Comparison of ENCODE assay signal across 8 cellular contexts in genomic region chr3:45105855-45106655, GRCh38. TPM values are rescaled to one million over a fixed set of nuclear protein-coding genes. Genes with fewer than 3 reads are reported as not detected.
DNase-seq lines count a peak whose midpoint lies in the region; ATAC-seq, FAIRE-seq and TF ChIP-seq lines count a peak whose summit lies in the region.

No MANE protein-coding gene starts in this region.

- CTCF ChIA-PET in activated CD4-positive, alpha-beta memory T cell treated with anti-CD3 and anti-CD28 coated beads for 36 hours (lab: Charles Lee), result interaction anchor here (0.9 to 2.6 kb wide), 4 partner anchors 8 to 104 kb away, joined by 4 to 8 read pairs (median 4); no protein-coding TSS in a partner anchor
- CTCF ChIA-PET in HepG2 (lab: Yijun Ruan, JAX; ENCODE audit: low intra/inter-chr PET ratio, low total read pairs), result no interaction called here

- TF ChIP-seq EP300 in HepG2 (IDR thresholded peaks at IDR 0.05; ENCODE audit: low read depth in 2 of 2, low read length in 2 of 2), result no peak
- no peak for TF ChIP-seq EP300 in HepG2 (CRISPR knock-in tag; IDR thresholded peaks at IDR 0.05; ENCODE audit: borderline replicate concordance)

- H3K27ac Mint-ChIP-seq in activated CD4-positive, alpha-beta memory T cell treated with anti-CD3 and anti-CD28 coated beads for 36 hours, result peak overlapping the region; percentile 54

- peaks cover 64% of the 10 kb centered on the region for H3K4me1 Mint-ChIP-seq in activated CD4-positive, alpha-beta memory T cell treated with anti-CD3 and anti-CD28 coated beads for 36 hours (ENCODE audit: low read depth)

- H2AFZ ChIP-seq in HepG2 (ENCODE audit: low read length), result no peak overlapping the region

- H3K4me1 ChIP-seq in HepG2 (ENCODE audit: insufficient read depth, low read length) (peaks cover 20% of the 10 kb centered on the region), esophagus squamous epithelium (peaks cover 0 to 13% (median 0%) of the 10 kb centered on the region in 3 donors)

- no peak overlapping the region for H3K4me2 ChIP-seq in HepG2 (ENCODE audit: low read depth, low read length)

- H3K36me3 Mint-ChIP-seq in activated CD4-positive, alpha-beta memory T cell treated with anti-CD3 and anti-CD28 coated beads for 36 hours, result no peaks in the 10 kb centered on the region

- H3K4me3 ChIP-seq in Jurkat, Clone E6-1 (ENCODE audit: low read length), result no peak overlapping the region
- H3K4me3 ChIP-seq in epithelial cell of proximal tubule (ENCODE audit: low read depth, low read length) (no peak overlapping the region), HepG2 (replicated peaks in 1 of 3; ENCODE audit: insufficient read depth in 1 of 3, low read depth in 2 of 3, low read length in 3 of 3) (no peak overlapping the region), esophagus squamous epithelium (no peak overlapping the region)

- H4K20me1 ChIP-seq in HepG2 (ENCODE audit: insufficient read depth, low read length), result no peaks in the 10 kb centered on the region

- no peak for TF ChIP-seq RAD21 in HepG2 (CRISPR knock-in tag; IDR thresholded peaks at IDR 0.05)

- H3K27me3 ChIP-seq in HepG2 (ENCODE audit: control insufficient read depth in 1 of 2, insufficient read depth in 2 of 2, low read length in 2 of 2) (no peaks in the 10 kb centered on the region), esophagus squamous epithelium (no peaks in the 10 kb centered on the region)

- intact Hi-C loops in activated CD4-positive, alpha-beta memory T cell treated with anti-CD3 and anti-CD28 coated beads for 36 hours (cut with micrococcal nuclease), result loop anchor here (1.0 to 5.0 kb wide), 5 partner anchors 39 to 561 kb away; no protein-coding TSS in a partner anchor
- intact Hi-C loops in HepG2 (cut with micrococcal nuclease; ENCODE audit: unreplicated experiment) (no loop called here), esophagus squamous epithelium (cut with DNase I) (no loop called here)

- H3K27ac ChIP-seq in HepG2 (ENCODE audit: extremely low read length, insufficient read depth, low read length) (no peak overlapping the region), esophagus squamous epithelium (no peak overlapping the region)

- H3K9me3 ChIP-seq in HepG2 (ENCODE audit: low read length), result no peaks in the 10 kb centered on the region
- no peaks in the 10 kb centered on the region for H3K9me3 ChIP-seq in esophagus squamous epithelium

- no peak for FAIRE-seq in HepG2 (lab: Jason Lieb, UNC)

- peak; percentile 97 for DNase-seq in Jurkat, Clone E6-1 (ENCODE audit: low read depth, low spot score)
- peak; percentile 85 for DNase-seq in activated CD4-positive, alpha-beta memory T cell treated with anti-CD3 and anti-CD28 coated beads for 36 hours
- DNase-seq in epithelial cell of proximal tubule (ENCODE audit: low read depth), result peak; percentile 79
- DNase-seq in stimulated activated CD8-positive, alpha-beta memory T cell treated with anti-CD3 and anti-CD28 coated beads, Interleukin-4, amount 100 ng/mL, for 24 hours (ENCODE audit: low read depth), result peak; percentile 52
- DNase-seq in SIG-M5 treated with dmso at 0.1 percent for 504 hours (lab: John Stamatoyannopoulos, UW; ENCODE audit: unreplicated experiment), result no peak
- no peak for DNase-seq in HepG2 (ENCODE audit: low spot score)
- DNase-seq in NCI-H526 (lab: John Stamatoyannopoulos, UW), result no peak
- DNase-seq in esophagus squamous epithelium (lab: John Stamatoyannopoulos, UW), result no peak

- no peak for TF ChIP-seq CTCF in epithelial cell of proximal tubule (conservative IDR thresholded peaks at IDR 0.05; ENCODE audit: low read depth, low read length)
- TF ChIP-seq CTCF in HepG2 (CRISPR knock-in tag; IDR thresholded peaks at IDR 0.05), result no peak
- TF ChIP-seq CTCF in esophagus squamous epithelium (IDR thresholded peaks at IDR 0.05), result no peak

- 32% methylated on average over 5 of the region's 5 CpGs for WGBS in HepG2 (ENCODE audit: low lambda C conversion rate)
- WGBS in esophagus squamous epithelium, 2 donors, result 53 to 58% methylated on average over 5 of the region's 5 CpGs

- ATAC-seq in HepG2, result no peak

- POLR2A ChIA-PET in activated CD4-positive, alpha-beta memory T cell treated with anti-CD3 and anti-CD28 coated beads for 36 hours (lab: Charles Lee), result interaction anchor here (0.9 kb wide), 1 partner anchor 118 kb away, joined by 3 read pairs; no protein-coding TSS in a partner anchor
- POLR2A ChIA-PET in HepG2 (lab: Yijun Ruan, JAX), result no interaction called here

- H3K9me3 Mint-ChIP-seq in activated CD4-positive, alpha-beta memory T cell treated with anti-CD3 and anti-CD28 coated beads for 36 hours, result no peaks in the 10 kb centered on the region

- no peak overlapping the region for H3K9ac ChIP-seq in HepG2 (ENCODE audit: insufficient read depth, low read depth, low read length)

- TF ChIP-seq POLR2A in HepG2 (IDR thresholded peaks at IDR 0.05; ENCODE audit: insufficient read depth in 1 of 2, low read depth in 2 of 2, low read length in 2 of 2) (no peak), esophagus squamous epithelium (IDR thresholded peaks at IDR 0.05) (no peak)

- no peaks in the 10 kb centered on the region for H3K36me3 ChIP-seq in HepG2 (replicated peaks in 1 of 2; ENCODE audit: control insufficient read depth in 1 of 2, insufficient read depth in 2 of 2, low read length in 2 of 2)
- H3K36me3 ChIP-seq in esophagus squamous epithelium, result peaks cover 0 to 90% (median 5%) of the 10 kb centered on the region in 3 donors

- no TSS peak for BruUV-seq in HepG2 (replicated peaks; lab: Mats Ljungman, UMichigan)

- no peak overlapping the region for H3K4me3 Mint-ChIP-seq in activated CD4-positive, alpha-beta memory T cell treated with anti-CD3 and anti-CD28 coated beads for 36 hours

- H3K27me3 Mint-ChIP-seq in activated CD4-positive, alpha-beta memory T cell treated with anti-CD3 and anti-CD28 coated beads for 36 hours, result peaks cover 10% of the 10 kb centered on the region

- H3K79me2 ChIP-seq in HepG2 (ENCODE audit: insufficient read depth, low read length), result no peaks in the 10 kb centered on the region

- in situ Hi-C loops in HepG2 (cut with HindIII; ENCODE audit: extremely low pct_ligation_motif_present, low pct_unique_long_range_greater_than_20kb), result no loop called here

TF ChIP-seq in HepG2, 621 proteins besides CTCF, POLR2A, EP300 and RAD21 (continues in another document):
- no peak for TF ChIP-seq PAX8 (CRISPR knock-in tag; IDR thresholded peaks at IDR 0.05; ENCODE audit: borderline replicate concordance)

RNA-seq across cellular contexts. Expression of gene CDCP1, which starts 40.1 kb away (rescaled TPM):
- polyA plus RNA-seq in Jurkat, Clone E6-1 (2012; ENCODE audit: insufficient read depth, insufficient read length), result not detected
- under 1 TPM; 0.48 to 0.53 TPM for total RNA-seq in activated CD4-positive, alpha-beta memory T cell treated with anti-CD3 and anti-CD28 coated beads for 36 hours
- total RNA-seq in epithelial cell of proximal tubule (50.9 and 53.5 TPM in 2 replicates), HepG2 (2016; rRNA removed; fragmentation: Illumina TruSeq; extraction: Trizol) (0.14 and 0.18 TPM in 2 replicates), esophagus squamous epithelium (10 to 100 TPM; 35.7 to 95.4 (median 54.6) TPM)
- under 0.01 and 0.20 TPM in 2 replicates for total RNA-seq in HepG2 (2016; cell fraction: cytosol; rRNA removed; fragmentation: Illumina TruSeq; extraction: Trizol; ENCODE audit: low read depth)
- 0.10 and 0.35 TPM in 2 replicates for total RNA-seq in HepG2 (2016; cell fraction: insoluble cytoplasmic fraction; rRNA removed; fragmentation: Illumina TruSeq; extraction: Trizol)
- 0.21 and 0.28 TPM in 2 replicates for total RNA-seq in HepG2 (2016; cell fraction: membrane; rRNA removed; fragmentation: Illumina TruSeq; extraction: Trizol)
- total RNA-seq in HepG2 (2016; cell fraction: nucleus; rRNA removed; fragmentation: Illumina TruSeq; extraction: Trizol), result 0.22 and 0.28 TPM in 2 replicates
- polyA plus RNA-seq in HepG2 (2011; rRNA removed), result 0.11 and 0.16 TPM in 2 replicates
- 0.08 and 0.15 TPM in 2 replicates for polyA plus RNA-seq in HepG2 (2011; cell fraction: cytosol; rRNA removed)
- polyA plus RNA-seq in HepG2 (2011; cell fraction: nucleus; rRNA removed), result 0.03 and 0.08 TPM in 2 replicates
- polyA plus RNA-seq in HepG2 (2012), result 0.09 and 0.12 TPM in 2 replicates
- polyA plus RNA-seq in HepG2 (2016; cell fraction: cytosol; fragmentation: Illumina TruSeq; extraction: Trizol; ENCODE audit: low read depth), result 0.03 and 0.06 TPM in 2 replicates
- 0.08 and 0.19 TPM in 2 replicates for polyA plus RNA-seq in HepG2 (2016; cell fraction: insoluble cytoplasmic fraction; fragmentation: Illumina TruSeq; extraction: Trizol; ENCODE audit: low read depth)
- polyA plus RNA-seq in HepG2 (2016; cell fraction: membrane; fragmentation: Illumina TruSeq; extraction: Trizol; ENCODE audit: low read depth), result 0.07 and 0.12 TPM in 2 replicates
- polyA plus RNA-seq in HepG2 (2016; cell fraction: nucleus; fragmentation: Illumina TruSeq; extraction: Trizol; ENCODE audit: insufficient read depth, low read depth), result 0.34 and 0.37 TPM in 2 replicates
- polyA minus RNA-seq in HepG2 (2011; rRNA and poly(A)+ RNA removed; ENCODE audit: low replicate concordance), result 0.42 and 6.4 TPM in 2 replicates
- 0.10 and 0.18 TPM in 2 replicates for polyA minus RNA-seq in HepG2 (2011; cell fraction: cytosol; rRNA and poly(A)+ RNA removed)
- 0.12 and 0.13 TPM in 2 replicates for polyA minus RNA-seq in HepG2 (2011; cell fraction: nucleus; rRNA and poly(A)+ RNA removed)

Comparison
In these comparisons a context has a peak if more than half of its experiments do, and no peak if none do; other contexts are left out.
1. DNase-seq: peak in Jurkat, Clone E6-1 (single experiment), activated CD4-positive, alpha-beta memory T cell treated with anti-CD3 and anti-CD28 coated beads for 36 hours (single experiment), epithelial cell of proximal tubule (single experiment) and stimulated activated CD8-positive, alpha-beta memory T cell treated with anti-CD3 and anti-CD28 coated beads, Interleukin-4, amount 100 ng/mL, for 24 hours (single experiment); none in SIG-M5 treated with dmso at 0.1 percent for 504 hours (single experiment), HepG2 (single experiment), NCI-H526 (0 of 2) and esophagus squamous epithelium (single experiment).
2. RNA of gene CDCP1, which starts 40.1 kb away (total RNA-seq): 35.7 to 95.4 TPM in esophagus squamous epithelium and 50.9 to 53.5 TPM in epithelial cell of proximal tubule; 0.48 to 0.53 TPM in activated CD4-positive, alpha-beta memory T cell treated with anti-CD3 and anti-CD28 coated beads for 36 hours and under 0.01 to 0.35 TPM in HepG2; every median in the first group is over 10 times any median in the second.